ENCODE assay signal across 27 cellular contexts in the genomic region with DNA sequence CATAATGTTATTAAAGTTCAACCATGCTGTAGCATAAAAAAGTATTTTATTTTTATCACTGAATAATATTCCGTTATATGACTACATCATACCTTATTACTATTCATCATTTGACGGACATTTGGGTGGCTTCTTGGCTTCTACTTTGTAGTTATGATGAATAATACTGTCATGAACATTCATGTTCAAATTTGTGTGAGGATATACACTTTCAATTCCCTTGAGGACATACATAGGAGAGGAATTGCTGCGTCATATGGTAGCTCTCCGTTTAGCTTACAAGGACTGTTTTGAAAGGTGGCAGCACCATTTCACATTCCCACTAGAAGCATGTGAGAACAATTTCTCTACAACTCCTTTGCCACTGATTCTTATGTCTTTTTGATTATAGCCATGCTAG.
"Had no signal": no experiment of that assay in that cellular context is flagged by ENCODE, and none has a peak within 500 bp of the region (broad histone marks: within the 10 kb centered on the region; RNA-seq: fewer than 3 reads in every experiment).

No MANE protein-coding gene starts in this region.

- H3K27me3 Mint-ChIP-seq: dendritic cell treated with granulocyte-macrophage colony-stimulating factor and Interleukin-4, amounts not matched to agents 40 ng/mL and 50 ng/mL, for 4 days; effector memory CD8-positive, alpha-beta T cell; naive B cell had no signal

- H3K4me3 ChIP-seq: colonic mucosa, esophagus squamous epithelium, gastroesophageal sphincter, heart left ventricle, hepatocyte, left lung, lower lobe of right lung, mucosa of descending colon had no signal

- H3K4me1 Mint-ChIP-seq: immature natural killer cell, naive B cell had no signal

- FAIRE-seq: endometrium, frontal cortex had no signal

- H3K4me3 Mint-ChIP-seq: dendritic cell treated with granulocyte-macrophage colony-stimulating factor and Interleukin-4, amounts not matched to agents 40 ng/mL and 50 ng/mL, for 4 days; effector memory CD8-positive, alpha-beta T cell; endodermal cell; immature natural killer cell; mesothelial cell of epicardium; naive B cell had no signal

- H3K36me3 Mint-ChIP-seq: immature natural killer cell, mesothelial cell of epicardium, naive B cell had no signal

- H3K27me3 ChIP-seq: colonic mucosa, esophagus squamous epithelium, gastroesophageal sphincter, heart left ventricle, hepatocyte, left lung had no signal

- ATAC-seq: effector memory CD8-positive, alpha-beta T cell; esophagus mucosa; gastroesophageal sphincter; heart left ventricle; left cardiac atrium; left lung; left ventricle myocardium superior; lower lobe of right lung; mucosa of descending colon had no signal

- DNase-seq: colonic mucosa; cortex of kidney; effector CD8-positive, alpha-beta T cell; effector memory CD8-positive, alpha-beta T cell; endodermal cell; erythroblast; esophagus squamous epithelium; foreskin fibroblast; heart left ventricle; hypothalamus; immature natural killer cell; islet precursor cell; left cardiac atrium; left lung; left ventricle myocardium superior; lower lobe of right lung; mesenchymal stem cell; mucosa of descending colon; naive B cell had no signal

- H3K9me3 ChIP-seq: colonic mucosa, esophagus squamous epithelium, gastroesophageal sphincter, heart left ventricle, left lung, lower lobe of right lung, mucosa of descending colon had no signal

- H3K79me2 ChIP-seq: hepatocyte had no signal

- H3K4me1 ChIP-seq: colonic mucosa, esophagus squamous epithelium, gastroesophageal sphincter, heart left ventricle, left lung, lower lobe of right lung had no signal

- H3K9me3 Mint-ChIP-seq: dendritic cell treated with granulocyte-macrophage colony-stimulating factor and Interleukin-4, amounts not matched to agents 40 ng/mL and 50 ng/mL, for 4 days; endodermal cell; mesothelial cell of epicardium had no signal

- H3K27ac ChIP-seq: colonic mucosa, epithelial cell of prostate, esophagus squamous epithelium, gastroesophageal sphincter, heart left ventricle, hepatocyte, left lung, lower lobe of right lung had no signal

- H3K4me2 ChIP-seq: hepatocyte had no signal

- H2AFZ ChIP-seq: hepatocyte had no signal

- H3K27ac Mint-ChIP-seq: dendritic cell treated with granulocyte-macrophage colony-stimulating factor and Interleukin-4, amounts not matched to agents 40 ng/mL and 50 ng/mL, for 4 days; effector memory CD8-positive, alpha-beta T cell; endodermal cell; immature natural killer cell; mesothelial cell of epicardium; naive B cell had no signal

- H3K36me3 ChIP-seq: colonic mucosa, esophagus squamous epithelium, gastroesophageal sphincter, heart left ventricle, left lung, lower lobe of right lung had no signal
